In genomic region chr1:194069831-194070218, GRCh38 we compare ENCODE assay signal across 14 cellular contexts.
A peak's percentile ranks its signal among the peaks of the same experiment; 100 is the strongest.
DNase-seq lines count a peak whose midpoint lies in the region; TF ChIP-seq lines count a peak whose summit lies in the region.
"Had no signal": no experiment of that assay in that cellular context is flagged by ENCODE, and none has a peak within 500 bp of the region (broad histone marks: within the 10 kb centered on the region; RNA-seq: fewer than 3 reads in every experiment).

No MANE protein-coding gene starts in this region.

- H3K9ac ChIP-seq in smooth muscle cell (ENCODE audit: low read depth), result no peak overlapping the region
- H3K9ac ChIP-seq: BLaER1 had no signal

- no peaks in the 10 kb centered on the region for H3K36me3 ChIP-seq in left ventricle myocardium inferior
- H3K36me3 ChIP-seq in smooth muscle cell (ENCODE audit: low read depth), result no peaks in the 10 kb centered on the region
- H3K36me3 ChIP-seq: BLaER1 had no signal

- H2AFZ ChIP-seq in smooth muscle cell (ENCODE audit: low read depth), result no peak overlapping the region
- H2AFZ ChIP-seq: GM23338 had no signal

- no peaks in the 10 kb centered on the region for H3F3A ChIP-seq in smooth muscle cell (ENCODE audit: low read depth)

- H3K27me3 ChIP-seq in left ventricle myocardium inferior (ENCODE audit: low read depth), result no peaks in the 10 kb centered on the region
- no peaks in the 10 kb centered on the region for H3K27me3 ChIP-seq in smooth muscle cell (ENCODE audit: low read depth)
- H3K27me3 ChIP-seq: BLaER1 had no signal

- no peaks in the 10 kb centered on the region for H3K79me2 ChIP-seq in smooth muscle cell (ENCODE audit: low read depth)

- no peak for TF ChIP-seq CTCF in left ventricle myocardium inferior (IDR thresholded peaks at IDR 0.05; ENCODE audit: borderline replicate concordance)
- no peak for TF ChIP-seq CTCF in smooth muscle cell (IDR thresholded peaks at IDR 0.05; ENCODE audit: borderline replicate concordance, insufficient read depth, poor library complexity, severe bottlenecking)

- peak; percentile 17 for DNase-seq in DMS 273 (lab: John Stamatoyannopoulos, UW; ENCODE audit: unreplicated experiment)
- DNase-seq in DMS 273 treated with DMSO at 0.1 percent for 48 hours (lab: John Stamatoyannopoulos, UW), result no peak
- DNase-seq in NCI-H69 (lab: John Stamatoyannopoulos, UW), result peak; percentile 54
- DNase-seq in left ventricle myocardium inferior, result no peak
- DNase-seq in smooth muscle cell (lab: John Stamatoyannopoulos, UW; ENCODE audit: unreplicated experiment), result no peak
- no peak for DNase-seq in COR-L47 (lab: John Stamatoyannopoulos, UW)
- DNase-seq in A172 (ENCODE audit: low spot score), result no peak
- DNase-seq: AML-193; CD8-positive, alpha-beta memory T cell; DMS79; H7 had no signal

- peak overlapping the region; percentile 44 for H3K4me2 ChIP-seq in smooth muscle cell
- H3K4me2 ChIP-seq: BLaER1, GM23338 had no signal

- WGBS in smooth muscle cell (ENCODE audit: low lambda C conversion rate), result 46% methylated on average over 1 of the region's 1 CpG

- H3K4me3 ChIP-seq in left ventricle myocardium inferior, result no peak overlapping the region
- H3K4me3 ChIP-seq in smooth muscle cell, result no peak overlapping the region
- H3K4me3 ChIP-seq: BLaER1, GM23338 had no signal

- H3K4me1 ChIP-seq in left ventricle myocardium inferior (peaks cover 21% of the 10 kb centered on the region), smooth muscle cell (ENCODE audit: low read depth) (no peaks in the 10 kb centered on the region)
- H3K4me1 ChIP-seq: BLaER1 had no signal

- no peaks in the 10 kb centered on the region for H4K20me1 ChIP-seq in smooth muscle cell (ENCODE audit: low read depth)
- H4K20me1 ChIP-seq: BLaER1 had no signal

- H3K27ac ChIP-seq in left ventricle myocardium inferior (replicated peaks) (peak overlapping the region; percentile 90), smooth muscle cell (ENCODE audit: low read depth) (no peak overlapping the region)
- H3K27ac ChIP-seq: 22Rv1, BLaER1 had no signal

- intact Hi-C loops in left ventricle myocardium inferior (cut with micrococcal nuclease), result no loop called here

- H3K9me3 ChIP-seq in left ventricle myocardium inferior (replicated peaks) (no peaks in the 10 kb centered on the region), smooth muscle cell (replicated peaks; ENCODE audit: low read depth) (no peaks in the 10 kb centered on the region)
- H3K9me3 ChIP-seq: BLaER1 had no signal

Comparison
In these comparisons a context has a peak if more than half of its experiments do, and no peak if none do; other contexts are left out.
1. DNase-seq: peak in DMS 273 (single experiment) and NCI-H69 (single experiment); none in DMS 273 treated with DMSO at 0.1 percent for 48 hours (single experiment), left ventricle myocardium inferior (single experiment), smooth muscle cell (single experiment), COR-L47 (single experiment) and A172 (single experiment).